In the genomic region with DNA sequence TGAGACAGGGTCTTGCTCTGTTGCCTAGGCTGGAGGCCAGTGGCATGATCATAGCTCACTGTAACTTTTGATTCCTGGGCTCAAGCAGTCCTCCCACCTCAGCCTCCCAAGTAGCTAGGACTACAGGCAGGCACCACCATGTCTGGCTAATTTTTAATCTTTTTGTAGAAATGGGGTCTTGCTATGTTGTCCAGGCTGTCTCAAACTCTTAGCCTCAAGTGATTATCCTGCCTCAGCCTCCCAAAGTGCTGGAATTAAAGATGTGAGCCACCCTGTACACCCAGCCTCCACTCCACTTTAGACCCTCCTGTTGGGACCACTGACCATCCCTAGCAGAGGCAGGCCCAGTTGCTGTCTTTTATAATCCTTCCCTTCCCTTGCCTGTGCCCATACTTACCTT, we compare ENCODE assay signal across 1 cellular context.
TF ChIP-seq lines count a peak whose summit lies in the region.

No MANE protein-coding gene starts in this region.

TF ChIP-seq in IMR-90, 13 proteins besides CTCF, POLR2A, EP300 and RAD21:
- TF ChIP-seq MAFK (IDR thresholded peaks at IDR 0.05; ENCODE audit: low read depth, low read length): no peak
- no peak for TF ChIP-seq CHD1 (IDR thresholded peaks at IDR 0.05; ENCODE audit: low read depth, low read length)
- TF ChIP-seq SMC3 (IDR thresholded peaks at IDR 0.05; ENCODE audit: low read depth, low read length): no peak
- no peak for TF ChIP-seq BHLHE40 (IDR thresholded peaks at IDR 0.05; ENCODE audit: low read depth, low read length)
- TF ChIP-seq, protein P1, sequence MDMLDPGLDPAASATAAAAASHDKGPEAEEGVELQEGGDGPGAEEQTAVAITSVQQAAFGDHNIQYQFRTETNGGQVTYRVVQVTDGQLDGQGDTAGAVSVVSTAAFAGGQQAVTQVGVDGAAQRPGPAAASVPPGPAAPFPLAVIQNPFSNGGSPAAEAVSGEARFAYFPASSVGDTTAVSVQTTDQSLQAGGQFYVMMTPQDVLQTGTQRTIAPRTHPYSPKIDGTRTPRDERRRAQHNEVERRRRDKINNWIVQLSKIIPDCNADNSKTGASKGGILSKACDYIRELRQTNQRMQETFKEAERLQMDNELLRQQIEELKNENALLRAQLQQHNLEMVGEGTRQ (IDR thresholded peaks at IDR 0.05; ENCODE audit: low read depth, low read length): no peak
- TF ChIP-seq NFE2L2 (IDR thresholded peaks at IDR 0.05; ENCODE audit: low read depth, low read length): no peak
- TF ChIP-seq FOS (IDR thresholded peaks at IDR 0.05; ENCODE audit: low read depth, low read length): no peak
- no peak for TF ChIP-seq MAZ (IDR thresholded peaks at IDR 0.05; ENCODE audit: borderline replicate concordance, low read depth, low read length)
- TF ChIP-seq MXI1 (IDR thresholded peaks at IDR 0.05; ENCODE audit: borderline replicate concordance, low read depth, low read length): no peak
- TF ChIP-seq CEBPB (IDR thresholded peaks at IDR 0.05; ENCODE audit: low read depth, low read length): no peak
- TF ChIP-seq RFX5 (IDR thresholded peaks at IDR 0.05; ENCODE audit: low read depth, low read length): no peak
